Comparison of ENCODE assay signal across 29 cellular contexts in genomic region chr3:18070944-18071343, GRCh38.
"Had no signal": no experiment of that assay in that cellular context is flagged by ENCODE, and none has a peak within 500 bp of the region (broad histone marks: within the 10 kb centered on the region; RNA-seq: fewer than 3 reads in every experiment).

No MANE protein-coding gene starts in this region.

- H3K27ac ChIP-seq: stomach, suprapubic skin, testis, thoracic aorta, thyroid gland, tibial artery, tibial nerve, transverse colon, upper lobe of left lung, upper lobe of right lung, uterus, vagina had no signal

- H3K27me3 ChIP-seq: stomach, suprapubic skin, testis, thyroid gland, tibial artery, tibial nerve, transverse colon, upper lobe of left lung, upper lobe of right lung, uterus, vagina had no signal

- H3K4me3 ChIP-seq: stomach, suprapubic skin, testis, thoracic aorta, thyroid gland, tibial artery, tibial nerve, transverse colon, upper lobe of left lung, upper lobe of right lung, uterus, vagina had no signal

- H3K27ac Mint-ChIP-seq: stimulated activated effector memory CD8-positive, alpha-beta T cell treated with anti-CD3 and anti-CD28 coated beads, Interleukin-12 subunit alpha, Interleukin-12 subunit beta, amount 100 ng/mL, for 72 hours; stimulated activated memory B cell treated with anti-CD40 and anti-IgM and Interleukin-4, amounts not matched to agents 10 μg/mL and 1 μg/mL and 100 μg/mL, for 72 hours; stimulated activated naive B cell treated with anti-CD40 and anti-IgM and Interleukin-4, amounts not matched to agents 10 μg/mL and 1 μg/mL and 100 μg/mL, for 72 hours; stimulated activated naive CD8-positive, alpha-beta T cell treated with anti-CD3 and anti-CD28 coated beads, Interleukin-15, amount 100 ng/mL, for 72 hours; stimulated activated naive CD8-positive, alpha-beta T cell treated with anti-CD3 and anti-CD28 coated beads, Interleukin-15, Interleukin-2, amounts not matched to agents 100 ng/mL and 50 ng/mL, for 24 hours; type B pancreatic cell had no signal

- H3K9me3 Mint-ChIP-seq: stimulated activated effector memory CD8-positive, alpha-beta T cell treated with anti-CD3 and anti-CD28 coated beads, Interleukin-12 subunit alpha, Interleukin-12 subunit beta, amount 100 ng/mL, for 72 hours; stimulated activated memory B cell treated with anti-CD40 and anti-IgM and Interleukin-4, amounts not matched to agents 10 μg/mL and 1 μg/mL and 100 μg/mL, for 72 hours; stimulated activated naive B cell treated with anti-CD40 and anti-IgM and Interleukin-4, amounts not matched to agents 10 μg/mL and 1 μg/mL and 100 μg/mL, for 72 hours; stimulated activated naive CD8-positive, alpha-beta T cell treated with anti-CD3 and anti-CD28 coated beads, Interleukin-15, amount 100 ng/mL, for 72 hours; stimulated activated naive CD8-positive, alpha-beta T cell treated with anti-CD3 and anti-CD28 coated beads, Interleukin-15, Interleukin-2, amounts not matched to agents 100 ng/mL and 50 ng/mL, for 24 hours had no signal

- H3K36me3 Mint-ChIP-seq: stimulated activated effector memory CD8-positive, alpha-beta T cell treated with anti-CD3 and anti-CD28 coated beads, Interleukin-12 subunit alpha, Interleukin-12 subunit beta, amount 100 ng/mL, for 72 hours; stimulated activated memory B cell treated with anti-CD40 and anti-IgM and Interleukin-4, amounts not matched to agents 10 μg/mL and 1 μg/mL and 100 μg/mL, for 72 hours; stimulated activated naive B cell treated with anti-CD40 and anti-IgM and Interleukin-4, amounts not matched to agents 10 μg/mL and 1 μg/mL and 100 μg/mL, for 72 hours; type B pancreatic cell had no signal

- FAIRE-seq: urothelium cell line had no signal

- ATAC-seq: stimulated activated effector memory CD8-positive, alpha-beta T cell treated with anti-CD3 and anti-CD28 coated beads, Interleukin-12 subunit alpha, Interleukin-12 subunit beta, amount 100 ng/mL, for 72 hours; stimulated activated memory B cell treated with anti-CD40 and anti-IgM and Interleukin-4, amounts not matched to agents 10 μg/mL and 1 μg/mL and 100 μg/mL, for 72 hours; stimulated activated naive B cell treated with anti-CD40 and anti-IgM and Interleukin-4, amounts not matched to agents 10 μg/mL and 1 μg/mL and 100 μg/mL, for 72 hours; stimulated activated naive CD8-positive, alpha-beta T cell treated with anti-CD3 and anti-CD28 coated beads, Interleukin-15, amount 100 ng/mL, for 72 hours; stimulated activated naive CD8-positive, alpha-beta T cell treated with anti-CD3 and anti-CD28 coated beads, Interleukin-15, Interleukin-2, amounts not matched to agents 100 U/mL and 50 U/mL, for 24 hours; upper lobe of right lung had no signal

- H3K4me1 Mint-ChIP-seq: stimulated activated effector memory CD8-positive, alpha-beta T cell treated with anti-CD3 and anti-CD28 coated beads, Interleukin-12 subunit alpha, Interleukin-12 subunit beta, amount 100 ng/mL, for 72 hours; stimulated activated memory B cell treated with anti-CD40 and anti-IgM and Interleukin-4, amounts not matched to agents 10 μg/mL and 1 μg/mL and 100 μg/mL, for 72 hours; stimulated activated naive B cell treated with anti-CD40 and anti-IgM and Interleukin-4, amounts not matched to agents 10 μg/mL and 1 μg/mL and 100 μg/mL, for 72 hours had no signal

- H3K36me3 ChIP-seq: stomach, suprapubic skin, thoracic aorta, thyroid gland, tibial artery, tibial nerve, transverse colon, upper lobe of left lung, upper lobe of right lung, uterus, vagina had no signal

- H3K4me3 Mint-ChIP-seq: stimulated activated effector memory CD8-positive, alpha-beta T cell treated with anti-CD3 and anti-CD28 coated beads, Interleukin-12 subunit alpha, Interleukin-12 subunit beta, amount 100 ng/mL, for 72 hours; stimulated activated memory B cell treated with anti-CD40 and anti-IgM and Interleukin-4, amounts not matched to agents 10 μg/mL and 1 μg/mL and 100 μg/mL, for 72 hours; stimulated activated naive B cell treated with anti-CD40 and anti-IgM and Interleukin-4, amounts not matched to agents 10 μg/mL and 1 μg/mL and 100 μg/mL, for 72 hours; stimulated activated naive CD8-positive, alpha-beta T cell treated with anti-CD3 and anti-CD28 coated beads, Interleukin-15, amount 100 ng/mL, for 72 hours; stimulated activated naive CD8-positive, alpha-beta T cell treated with anti-CD3 and anti-CD28 coated beads, Interleukin-15, Interleukin-2, amounts not matched to agents 100 ng/mL and 50 ng/mL, for 24 hours; type B pancreatic cell had no signal

- H3K27me3 Mint-ChIP-seq: stimulated activated memory B cell treated with anti-CD40 and anti-IgM and Interleukin-4, amounts not matched to agents 10 μg/mL and 1 μg/mL and 100 μg/mL, for 72 hours; stimulated activated naive B cell treated with anti-CD40 and anti-IgM and Interleukin-4, amounts not matched to agents 10 μg/mL and 1 μg/mL and 100 μg/mL, for 72 hours; stimulated activated naive CD8-positive, alpha-beta T cell treated with anti-CD3 and anti-CD28 coated beads, Interleukin-15, amount 100 ng/mL, for 72 hours; stimulated activated naive CD8-positive, alpha-beta T cell treated with anti-CD3 and anti-CD28 coated beads, Interleukin-15, Interleukin-2, amounts not matched to agents 100 ng/mL and 50 ng/mL, for 24 hours; type B pancreatic cell had no signal

- H3K4me1 ChIP-seq: stomach, suprapubic skin, testis, thyroid gland, tibial artery, tibial nerve, transverse colon, upper lobe of left lung, upper lobe of right lung, uterus, vagina had no signal

- H3K9me3 ChIP-seq: stomach, suprapubic skin, testis, thoracic aorta, thyroid gland, tibial artery, tibial nerve, transverse colon, upper lobe of left lung, upper lobe of right lung, uterus, vagina had no signal

- DNase-seq: stimulated activated CD4-positive, alpha-beta T cell treated with anti-CD3 and anti-CD28 coated beads, Interleukin-2, amount 100 ng/mL, for 48 hours; stimulated activated CD4-positive, alpha-beta T cell treated with anti-CD3 and anti-CD28 coated beads, Interleukin-4, amount 100 ng/mL, for 1 hour; stimulated activated CD4-positive, alpha-beta T cell treated with anti-CD3 and anti-CD28 coated beads, Interleukin-4, amount 100 ng/mL, for 24 hours; stimulated activated CD4-positive, alpha-beta T cell treated with anti-CD3 and anti-CD28 coated beads, Interleukin-4, amount 100 ng/mL, for 4 hours; stimulated activated CD8-positive, alpha-beta memory T cell treated with anti-CD3 and anti-CD28 coated beads, Interleukin-4, amount 100 ng/mL, for 48 hours; stimulated activated naive B cell treated with anti-CD40 and anti-IgM and Interleukin-4, amounts not matched to agents 10 μg/mL and 1 μg/mL and 100 μg/mL, for 72 hours; stimulated activated naive CD4-positive, alpha-beta T cell; stimulated activated naive CD4-positive, alpha-beta T cell treated with Interleukin-2 at 50 U/mL for 16 hours; stimulated activated naive CD8-positive, alpha-beta T cell treated with anti-CD3 and anti-CD28 coated beads, Interleukin-15, amount 100 ng/mL, for 72 hours; stimulated activated naive CD8-positive, alpha-beta T cell treated with anti-CD3 and anti-CD28 coated beads, Interleukin-15, Interleukin-2, amounts not matched to agents 100 U/mL and 50 U/mL, for 24 hours; stomach; substantia nigra; testis; thyroid gland; tibial artery; transverse colon; trophoblast cell; upper lobe of left lung; upper lobe of right lung; uterus had no signal
